In the genomic region with DNA sequence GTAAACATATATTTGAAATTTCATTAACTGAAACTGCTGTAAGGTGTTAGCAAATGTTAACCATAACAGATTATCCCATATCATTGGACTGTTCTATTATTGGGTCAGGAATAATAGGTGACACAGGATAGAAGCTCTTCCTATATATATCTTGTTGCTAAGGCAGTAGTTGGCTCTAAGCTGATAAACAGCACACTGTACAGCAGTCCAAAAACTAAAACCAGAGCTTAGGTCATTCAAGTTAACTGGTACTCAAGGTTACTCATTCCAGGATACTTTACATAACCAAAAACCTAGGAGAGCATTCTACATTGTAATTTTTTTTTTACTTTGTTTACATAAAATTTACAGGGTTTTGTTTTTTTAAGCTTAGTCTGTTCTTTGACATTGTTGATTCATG, we compare ENCODE assay signal across 1 cellular context.
TF ChIP-seq lines count a peak whose summit lies in the region.

No MANE protein-coding gene starts in this region.

TF ChIP-seq in HepG2, 621 proteins besides CTCF, POLR2A, EP300 and RAD21:
- TF ChIP-seq RXRB (CRISPR knock-in tag; IDR thresholded peaks at IDR 0.05; ENCODE audit: borderline replicate concordance) (peak; percentile 50; the same call in 1 of the 2 replicates), SP2 (CRISPR knock-in tag; IDR thresholded peaks at IDR 0.05) (no peak)
- TF ChIP-seq, protein P1, sequence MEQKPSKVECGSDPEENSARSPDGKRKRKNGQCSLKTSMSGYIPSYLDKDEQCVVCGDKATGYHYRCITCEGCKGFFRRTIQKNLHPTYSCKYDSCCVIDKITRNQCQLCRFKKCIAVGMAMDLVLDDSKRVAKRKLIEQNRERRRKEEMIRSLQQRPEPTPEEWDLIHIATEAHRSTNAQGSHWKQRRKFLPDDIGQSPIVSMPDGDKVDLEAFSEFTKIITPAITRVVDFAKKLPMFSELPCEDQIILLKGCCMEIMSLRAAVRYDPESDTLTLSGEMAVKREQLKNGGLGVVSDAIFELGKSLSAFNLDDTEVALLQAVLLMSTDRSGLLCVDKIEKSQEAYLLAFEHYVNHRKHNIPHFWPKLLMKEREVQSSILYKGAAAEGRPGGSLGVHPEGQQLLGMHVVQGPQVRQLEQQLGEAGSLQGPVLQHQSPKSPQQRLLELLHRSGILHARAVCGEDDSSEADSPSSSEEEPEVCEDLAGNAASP (CRISPR knock-in tag; IDR thresholded peaks at IDR 0.05; ENCODE audit: borderline replicate concordance) = peak; percentile 29; the same call in 1 of the 2 replicates
